In genomic region chrX:25022499-25023325, GRCh38 we compare ENCODE assay signal across 22 cellular contexts. TPM values are rescaled to one million over a fixed set of nuclear protein-coding genes. Genes with fewer than 3 reads are reported as not detected.
DNase-seq lines count a peak whose midpoint lies in the region; ATAC-seq, FAIRE-seq and TF ChIP-seq lines count a peak whose summit lies in the region.
"Had no signal": no experiment of that assay in that cellular context is flagged by ENCODE, and none has a peak within 500 bp of the region (broad histone marks: within the 10 kb centered on the region; RNA-seq: fewer than 3 reads in every experiment).

No MANE protein-coding gene starts in this region.

- POLR2A ChIA-PET in activated CD8-positive, alpha-beta T cell treated with anti-CD3 and anti-CD28 coated beads for 36 hours (lab: Charles Lee): no interaction called here
- POLR2A ChIA-PET in activated CD8-positive, alpha-beta T cell treated with anti-CD3 and anti-CD28 coated beads, Interleukin-2, amount 10 ng/mL, durations not matched to agents 7 days and 5 days (lab: Charles Lee): no interaction called here

- H3K4me3 Mint-ChIP-seq in activated CD8-positive, alpha-beta T cell treated with anti-CD3 and anti-CD28 coated beads for 36 hours: no peak overlapping the region
- no peak overlapping the region for H3K4me3 Mint-ChIP-seq in activated CD8-positive, alpha-beta T cell treated with anti-CD3 and anti-CD28 coated beads, Interleukin-2, amount 10 ng/mL, durations not matched to agents 7 days and 5 days
- no peak overlapping the region for H3K4me3 Mint-ChIP-seq in osteocyte (ENCODE audit: unreplicated experiment)

- H3K4me3 ChIP-seq in HUES64 (ENCODE audit: low read length): peak overlapping the region; percentile 29
- H3K4me3 ChIP-seq in epithelial cell of proximal tubule (ENCODE audit: low read depth, low read length): no peak overlapping the region
- H3K4me3 ChIP-seq: GM23248, heart left ventricle, PC-9 had no signal

- ATAC-seq in activated CD8-positive, alpha-beta T cell treated with anti-CD3 and anti-CD28 coated beads for 36 hours: no peak
- no peak for ATAC-seq in activated CD8-positive, alpha-beta T cell treated with anti-CD3 and anti-CD28 coated beads, Interleukin-2, amount 10 ng/mL, durations not matched to agents 7 days and 5 days
- ATAC-seq: heart left ventricle, left ventricle myocardium superior had no signal

- TF ChIP-seq CTCF in activated CD8-positive, alpha-beta T cell treated with anti-CD3 and anti-CD28 coated beads for 36 hours (IDR thresholded peaks at IDR 0.05): peak; percentile 27
- peak; percentile 31 for TF ChIP-seq CTCF in epithelial cell of proximal tubule (conservative IDR thresholded peaks at IDR 0.05; ENCODE audit: low read depth, low read length)
- peak; percentile 26 for TF ChIP-seq CTCF in osteocyte (IDR thresholded peaks at IDR 0.05)

- H3K36me3 ChIP-seq in HUES64 (ENCODE audit: insufficient read depth, low read length): no peaks in the 10 kb centered on the region
- H3K36me3 ChIP-seq: heart left ventricle had no signal

- FAIRE-seq in GM19239 (lab: Jason Lieb, UNC): no peak
- FAIRE-seq: G401.6 had no signal

- intact Hi-C loops in activated CD8-positive, alpha-beta T cell treated with anti-CD3 and anti-CD28 coated beads for 36 hours (cut with micrococcal nuclease): no loop called here

- no peak overlapping the region for H3K9ac ChIP-seq in HUES64 (ENCODE audit: low read depth, low read length)
- H3K9ac ChIP-seq: GM23248 had no signal

- WGBS in HUES64: 2% methylated on average over 56 of the region's 59 CpGs

- CTCF ChIA-PET in activated CD8-positive, alpha-beta T cell treated with anti-CD3 and anti-CD28 coated beads for 36 hours (lab: Charles Lee): interaction anchor here (0.6 to 2.7 kb wide), 4 partner anchors 12 to 121 kb away, joined by 3 to 12 read pairs (median 4); no protein-coding TSS in a partner anchor
- CTCF ChIA-PET in activated CD8-positive, alpha-beta T cell treated with anti-CD3 and anti-CD28 coated beads, Interleukin-2, amount 10 ng/mL, durations not matched to agents 7 days and 5 days (lab: Charles Lee): interaction anchor here (2.2 to 2.9 kb wide), 2 partner anchors 122 to 184 kb away, joined by 8 to 16 read pairs; no protein-coding TSS in a partner anchor

- no peaks in the 10 kb centered on the region for H3K9me3 Mint-ChIP-seq in activated CD8-positive, alpha-beta T cell treated with anti-CD3 and anti-CD28 coated beads for 36 hours
- H3K9me3 Mint-ChIP-seq in activated CD8-positive, alpha-beta T cell treated with anti-CD3 and anti-CD28 coated beads, Interleukin-2, amount 10 ng/mL, durations not matched to agents 7 days and 5 days (ENCODE audit: insufficient read depth): no peaks in the 10 kb centered on the region
- no peaks in the 10 kb centered on the region for H3K9me3 Mint-ChIP-seq in osteocyte (ENCODE audit: unreplicated experiment)

- H3K4me1 Mint-ChIP-seq in activated CD8-positive, alpha-beta T cell treated with anti-CD3 and anti-CD28 coated beads for 36 hours (ENCODE audit: low read depth): peaks cover 12% of the 10 kb centered on the region
- H3K4me1 Mint-ChIP-seq in activated CD8-positive, alpha-beta T cell treated with anti-CD3 and anti-CD28 coated beads, Interleukin-2, amount 10 ng/mL, durations not matched to agents 7 days and 5 days (ENCODE audit: low read depth): peaks cover 12% of the 10 kb centered on the region
- peaks cover 26% of the 10 kb centered on the region for H3K4me1 Mint-ChIP-seq in osteocyte (ENCODE audit: unreplicated experiment)

- H3K27me3 ChIP-seq in HUES64 (ENCODE audit: insufficient read depth, low read length): peaks cover 78% of the 10 kb centered on the region

- H3K36me3 Mint-ChIP-seq in activated CD8-positive, alpha-beta T cell treated with anti-CD3 and anti-CD28 coated beads for 36 hours (ENCODE audit: low read depth): no peaks in the 10 kb centered on the region
- no peaks in the 10 kb centered on the region for H3K36me3 Mint-ChIP-seq in activated CD8-positive, alpha-beta T cell treated with anti-CD3 and anti-CD28 coated beads, Interleukin-2, amount 10 ng/mL, durations not matched to agents 7 days and 5 days (ENCODE audit: low read depth)
- no peaks in the 10 kb centered on the region for H3K36me3 Mint-ChIP-seq in osteocyte (ENCODE audit: unreplicated experiment)

- H3K27ac ChIP-seq in HUES64 (ENCODE audit: low read depth, low read length): no peak overlapping the region
- H3K27ac ChIP-seq: GM23248, heart left ventricle, PC-9 had no signal

- no peak for DNase-seq in activated CD8-positive, alpha-beta T cell treated with anti-CD3 and anti-CD28 coated beads for 36 hours
- no peak for DNase-seq in activated CD8-positive, alpha-beta T cell treated with anti-CD3 and anti-CD28 coated beads, Interleukin-2, amount 10 ng/mL, durations not matched to agents 7 days and 5 days
- no peak for DNase-seq in epithelial cell of proximal tubule (ENCODE audit: low read depth)
- no peak for DNase-seq in osteocyte (ENCODE audit: extremely low spot score, unreplicated experiment)
- DNase-seq in GOT3 (lab: John Stamatoyannopoulos, UW): no peak
- DNase-seq in NCI-H1105 treated with DMSO at 0.1 percent for 48 hours (lab: John Stamatoyannopoulos, UW): no peak
- DNase-seq in GM19239 (ENCODE audit: insufficient read length, low spot score): no peak
- DNase-seq: 8988T; activated CD4-positive, CD25-positive, alpha-beta regulatory T cell; activated CD8-positive, alpha-beta memory T cell treated with anti-CD3 and anti-CD28 coated beads, Interleukin-2, amount 50 U/mL, for 4 hours; cortex of kidney; GM23248; heart left ventricle; left ventricle myocardium superior; MV-4-11; NCI-H2081; NCI-H526 treated with DMSO at 0.1 percent for 48 hours; PC-9 had no signal

- H3K27me3 Mint-ChIP-seq in activated CD8-positive, alpha-beta T cell treated with anti-CD3 and anti-CD28 coated beads for 36 hours: peaks cover 49% of the 10 kb centered on the region
- peaks cover 59% of the 10 kb centered on the region for H3K27me3 Mint-ChIP-seq in activated CD8-positive, alpha-beta T cell treated with anti-CD3 and anti-CD28 coated beads, Interleukin-2, amount 10 ng/mL, durations not matched to agents 7 days and 5 days (ENCODE audit: low read depth)
- H3K27me3 Mint-ChIP-seq in osteocyte (ENCODE audit: unreplicated experiment): peaks cover 86% of the 10 kb centered on the region

- no peaks in the 10 kb centered on the region for H3K9me3 ChIP-seq in HUES64 (ENCODE audit: insufficient read depth, low read depth, low read length)
- H3K9me3 ChIP-seq: heart left ventricle had no signal

- H3K4me1 ChIP-seq in HUES64 (ENCODE audit: insufficient read depth, low read length): peaks cover 12% of the 10 kb centered on the region; the same call in 1 of the 2 replicates

- H3K27ac Mint-ChIP-seq in activated CD8-positive, alpha-beta T cell treated with anti-CD3 and anti-CD28 coated beads for 36 hours: no peak overlapping the region
- H3K27ac Mint-ChIP-seq in activated CD8-positive, alpha-beta T cell treated with anti-CD3 and anti-CD28 coated beads, Interleukin-2, amount 10 ng/mL, durations not matched to agents 7 days and 5 days: no peak overlapping the region
- H3K27ac Mint-ChIP-seq in osteocyte (ENCODE audit: unreplicated experiment): no peak overlapping the region

RNA-seq across cellular contexts. Expression of gene ARX, which starts 6.9 kb away (rescaled TPM):
- total RNA-seq in activated CD8-positive, alpha-beta T cell treated with anti-CD3 and anti-CD28 coated beads for 36 hours: not detected
- not detected for total RNA-seq in activated CD8-positive, alpha-beta T cell treated with anti-CD3 and anti-CD28 coated beads, Interleukin-2, amount 10 ng/mL, durations not matched to agents 7 days and 5 days
- polyA plus RNA-seq in HUES64 (2013, experiment 1 of 2): not detected
- polyA plus RNA-seq in HUES64 (2013, experiment 2 of 2): not detected
- total RNA-seq in epithelial cell of proximal tubule (not detected in 2 replicates), osteocyte (not detected in 2 replicates)
- total RNA-seq: GM23248, heart left ventricle, left ventricle myocardium superior, PC-9, renal cortical epithelial cell had no signal
- polyA plus RNA-seq: esophagus, GM23248, heart left ventricle had no signal
